ENCODE assay signal across 9 cellular contexts in the genomic region with DNA sequence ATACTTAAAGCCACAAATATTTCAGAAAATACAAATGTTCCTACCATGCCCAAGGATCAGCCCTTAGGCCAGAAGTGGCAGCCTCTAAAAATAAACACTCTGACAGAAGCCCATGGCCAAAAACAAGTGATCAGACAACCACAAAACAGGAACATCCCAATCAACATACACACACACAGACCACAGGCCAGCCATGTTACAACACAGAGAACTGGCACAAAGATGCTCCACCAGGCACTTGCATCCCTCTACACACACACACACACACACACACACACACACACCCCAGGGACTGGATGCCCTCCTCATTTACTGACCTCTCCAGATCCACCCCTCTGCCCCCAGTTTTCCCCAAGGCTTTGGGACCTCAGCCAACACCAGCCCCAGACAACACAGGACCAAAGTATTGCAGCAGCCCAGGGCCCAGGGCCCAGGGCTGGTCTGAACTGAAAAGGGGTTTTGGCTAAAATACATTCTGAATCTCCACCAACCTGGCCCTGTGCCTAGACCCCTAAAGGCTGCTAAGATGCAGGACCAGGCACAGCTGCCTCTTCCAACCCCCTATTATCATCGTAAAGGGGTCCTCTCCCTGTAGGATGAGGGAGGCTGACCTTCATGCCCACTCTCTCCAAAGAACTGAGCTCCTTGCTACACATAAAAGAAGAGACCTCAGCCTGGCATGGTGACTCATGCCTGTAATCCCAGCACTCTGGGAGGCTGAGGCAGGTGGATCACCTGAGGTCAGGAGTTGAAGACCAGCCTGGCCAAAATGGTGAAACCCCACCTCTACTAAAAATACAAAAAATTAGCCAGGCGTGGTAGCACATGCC.
DNase-seq lines count a peak whose midpoint lies in the region; ATAC-seq, FAIRE-seq and TF ChIP-seq lines count a peak whose summit lies in the region.
"Had no signal": no experiment of that assay in that cellular context is flagged by ENCODE, and none has a peak within 500 bp of the region (broad histone marks: within the 10 kb centered on the region; RNA-seq: fewer than 3 reads in every experiment).

No MANE protein-coding gene starts in this region.

- H3K23ac ChIP-seq in IMR-90 (ENCODE audit: low read depth, low read length), result no peak overlapping the region
- H3K23ac ChIP-seq in trophoblast cell (ENCODE audit: low read length), result no peak overlapping the region

- H3K4ac ChIP-seq in IMR-90 (ENCODE audit: low read depth, low read length) (no peak overlapping the region), trophoblast cell (ENCODE audit: low read depth, low read length) (no peak overlapping the region)

- H3K79me1 ChIP-seq in IMR-90 (ENCODE audit: low read depth in 1 of 2, low read length in 2 of 2), result peaks cover 25 to 74% of the 10 kb centered on the region in 2 experiments
- H3K79me1 ChIP-seq in trophoblast cell (ENCODE audit: low read length), result no peaks in the 10 kb centered on the region

- no peak overlapping the region for H4K91ac ChIP-seq in IMR-90 (ENCODE audit: insufficient read depth, low read depth, low read length)
- H4K91ac ChIP-seq in trophoblast cell (ENCODE audit: low read depth, low read length), result no peak overlapping the region

- peak overlapping the region; percentile 14; the same call in 1 of the 2 replicates for H2AK5ac ChIP-seq in IMR-90 (ENCODE audit: low read depth, low read length)
- H2AK5ac ChIP-seq in trophoblast cell (ENCODE audit: low read length), result no peak overlapping the region

- H3K9me3 ChIP-seq in IMR-90 (ENCODE audit: control insufficient read depth, insufficient read depth, low read length), result no peaks in the 10 kb centered on the region; the same call in 1 of the 2 replicates
- H3K9me3 ChIP-seq in keratinocyte (ENCODE audit: control insufficient read depth, low read depth, low read length), result no peaks in the 10 kb centered on the region
- H3K9me3 ChIP-seq in testis, result no peaks in the 10 kb centered on the region
- no peaks in the 10 kb centered on the region for H3K9me3 ChIP-seq in trophoblast cell (ENCODE audit: insufficient read depth, low read depth, low read length)

- H2BK120ac ChIP-seq in IMR-90 (ENCODE audit: low read depth, low read length) (no peak overlapping the region), trophoblast cell (ENCODE audit: insufficient read depth, low read length, poor library complexity) (no peak overlapping the region)

- TF ChIP-seq CTCF in IMR-90 (conservative IDR thresholded peaks at IDR 0.05; ENCODE audit: low read depth, low read length) (no peak), brain (conservative IDR thresholded peaks at IDR 0.05) (no peak), keratinocyte (optimal IDR thresholded peaks at IDR 0.05 in 1 of 3, IDR thresholded peaks at IDR 0.05 in 1 of 3, conservative IDR thresholded peaks at IDR 0.05 in 1 of 3; ENCODE audit: extremely low read depth in 1 of 3, insufficient read depth in 2 of 3, low read length in 3 of 3) (no peak), testis (IDR thresholded peaks at IDR 0.05) (no peak)

- no peak for TF ChIP-seq POLR2A in IMR-90 (IDR thresholded peaks at IDR 0.05; ENCODE audit: low read depth, low read length)
- TF ChIP-seq POLR2A in testis (IDR thresholded peaks at IDR 0.05), result no peak

- no peak for TF ChIP-seq RAD21 in IMR-90 (IDR thresholded peaks at IDR 0.05; ENCODE audit: low read length)

- DNase-seq in IMR-90, result peak; percentile 68
- no peak for DNase-seq in keratinocyte (ENCODE audit: low read depth, low spot score)
- peak; percentile 50 for DNase-seq in testis
- no peak for DNase-seq in activated CD4-positive, alpha-beta T cell treated with anti-CD3 and anti-CD28 coated beads, Interleukin-2, amount 10 ng/mL, durations not matched to agents 24 days and 14 days
- no peak for DNase-seq in activated CD4-positive, alpha-beta T cell treated with anti-CD3 and anti-CD28 coated beads for 4 hours
- DNase-seq in trophoblast cell, result no peak

- H2BK12ac ChIP-seq in trophoblast cell (ENCODE audit: low read length), result no peak overlapping the region

- H3K4me1 ChIP-seq in IMR-90 (ENCODE audit: control insufficient read depth, insufficient read depth, low read length), result peaks cover 32% of the 10 kb centered on the region
- peaks cover 42% of the 10 kb centered on the region for H3K4me1 ChIP-seq in keratinocyte (ENCODE audit: control insufficient read depth, extremely low read depth, insufficient read depth, low read length)
- H3K4me1 ChIP-seq in testis, result peaks cover 38% of the 10 kb centered on the region
- H3K4me1 ChIP-seq in trophoblast cell (ENCODE audit: control insufficient read depth in 1 of 2, insufficient read depth in 2 of 2, low read length in 2 of 2), result peaks cover 5 to 7% of the 10 kb centered on the region in 2 experiments

- ATAC-seq in IMR-90 (ENCODE audit: low read depth), result peak; percentile 49
- no peak for ATAC-seq in HG03521 (IDR thresholded peaks at IDR 0.05; ENCODE audit: unreplicated experiment)

- no peak for FAIRE-seq in keratinocyte (lab: Jason Lieb, UNC)

- BruUV-seq in IMR-90 (replicated peaks; lab: Mats Ljungman, UMichigan), result no TSS peak

- peaks cover 48% of the 10 kb centered on the region for H3K36me3 ChIP-seq in IMR-90 (ENCODE audit: control insufficient read depth, insufficient read depth, low read length)
- H3K36me3 ChIP-seq in keratinocyte (ENCODE audit: control insufficient read depth in 2 of 2, extremely low read depth in 1 of 2, insufficient read depth in 2 of 2, low read length in 2 of 2), result no peaks in the 10 kb centered on the region
- no peaks in the 10 kb centered on the region for H3K36me3 ChIP-seq in testis (ENCODE audit: low read depth, missing control alignments)
- H3K36me3 ChIP-seq in trophoblast cell (ENCODE audit: control insufficient read depth in 1 of 2, insufficient read depth in 2 of 2, low read length in 2 of 2), result no peaks in the 10 kb centered on the region

- no peak overlapping the region for H3K56ac ChIP-seq in IMR-90 (ENCODE audit: extremely low read depth, insufficient read depth, low read length)

- no peaks in the 10 kb centered on the region for H3K27me3 ChIP-seq in IMR-90 (ENCODE audit: control insufficient read depth, insufficient read depth, low read length)
- H3K27me3 ChIP-seq in keratinocyte (ENCODE audit: control insufficient read depth, extremely low read depth, insufficient read depth, low read length), result no peaks in the 10 kb centered on the region
- H3K27me3 ChIP-seq in testis, result no peaks in the 10 kb centered on the region
- H3K27me3 ChIP-seq in trophoblast cell (ENCODE audit: insufficient read depth, low read length), result no peaks in the 10 kb centered on the region

- H4K5ac ChIP-seq in IMR-90 (ENCODE audit: low read depth, low read length), result no peak overlapping the region

- H2BK15ac ChIP-seq in IMR-90 (ENCODE audit: low read depth, low read length), result no peak overlapping the region

- H3K27me3 Mint-ChIP-seq in brain, result peaks cover 7% of the 10 kb centered on the region
- H3K27me3 Mint-ChIP-seq in activated CD4-positive, alpha-beta T cell treated with anti-CD3 and anti-CD28 coated beads, Interleukin-2, amount 10 ng/mL, durations not matched to agents 24 days and 14 days, result peaks cover 2% of the 10 kb centered on the region
- H3K27me3 Mint-ChIP-seq: activated naive CD8-positive, alpha-beta T cell had no signal

- H3K18ac ChIP-seq in IMR-90 (ENCODE audit: low read depth, low read length) (no peak overlapping the region), trophoblast cell (ENCODE audit: low read length) (no peak overlapping the region)

- peaks cover 0 to 2% (median 0%) of the 10 kb centered on the region in 5 experiments for H3K9me3 Mint-ChIP-seq in brain
- no peaks in the 10 kb centered on the region for H3K9me3 Mint-ChIP-seq in activated CD4-positive, alpha-beta T cell treated with anti-CD3 and anti-CD28 coated beads, Interleukin-2, amount 10 ng/mL, durations not matched to agents 24 days and 14 days

- peak overlapping the region in 4 of 5 experiments; percentile 7 to 37 (median 12) for H3K4me3 Mint-ChIP-seq in brain
- H3K4me3 Mint-ChIP-seq in activated CD4-positive, alpha-beta T cell treated with anti-CD3 and anti-CD28 coated beads, Interleukin-2, amount 10 ng/mL, durations not matched to agents 24 days and 14 days, result no peak overlapping the region
- H3K4me3 Mint-ChIP-seq: activated naive CD8-positive, alpha-beta T cell had no signal

- H3K9ac ChIP-seq in IMR-90 (ENCODE audit: low read depth, low read length) (no peak overlapping the region), keratinocyte (ENCODE audit: control insufficient read depth, extremely low read depth, insufficient read depth, low read length) (no peak overlapping the region), trophoblast cell (ENCODE audit: low read length) (no peak overlapping the region)

- H2AFZ ChIP-seq in IMR-90 (replicated peaks; ENCODE audit: low read length, poor library complexity) (peak overlapping the region; percentile 27), keratinocyte (ENCODE audit: control insufficient read depth, low read length) (no peak overlapping the region), trophoblast cell (ENCODE audit: insufficient read depth, low read length, poor library complexity) (no peak overlapping the region)

- no peaks in the 10 kb centered on the region for H3K79me2 ChIP-seq in keratinocyte (ENCODE audit: control insufficient read depth, insufficient read depth, low read length)
- no peaks in the 10 kb centered on the region for H3K79me2 ChIP-seq in trophoblast cell (ENCODE audit: control insufficient read depth, insufficient read depth, low read length, poor library complexity)

- no peak overlapping the region for H3K14ac ChIP-seq in IMR-90 (replicated peaks; ENCODE audit: low read depth, low read length)
- no peak overlapping the region for H3K14ac ChIP-seq in trophoblast cell (ENCODE audit: low read length)

- H3K27ac ChIP-seq in IMR-90 (ENCODE audit: insufficient read depth, low read length) (no peak overlapping the region), keratinocyte (ENCODE audit: control insufficient read depth, insufficient read depth, low read length) (peak overlapping the region; percentile 5), testis (peak overlapping the region in 1 of 2 donors; percentile 50), trophoblast cell (ENCODE audit: low read depth, low read length) (no peak overlapping the region)

- H2BK20ac ChIP-seq in IMR-90 (ENCODE audit: low read depth, low read length), result no peak overlapping the region

- CTCF ChIA-PET in IMR-90 (lab: Yijun Ruan, JAX), result no interaction called here

- peaks cover 90% of the 10 kb centered on the region for H4K20me1 ChIP-seq in IMR-90 (ENCODE audit: insufficient read depth, low read length)
- H4K20me1 ChIP-seq in keratinocyte (ENCODE audit: control insufficient read depth, extremely low read depth, insufficient read depth, low read length), result no peaks in the 10 kb centered on the region

- H3K9me1 ChIP-seq in IMR-90 (ENCODE audit: insufficient read depth, low read length) (peaks cover 22% of the 10 kb centered on the region), keratinocyte (ENCODE audit: control insufficient read depth, extremely low read depth, insufficient read depth, low read length) (no peaks in the 10 kb centered on the region)

- peaks cover 27% of the 10 kb centered on the region for H3K36me3 Mint-ChIP-seq in brain
- no peaks in the 10 kb centered on the region for H3K36me3 Mint-ChIP-seq in activated CD4-positive, alpha-beta T cell treated with anti-CD3 and anti-CD28 coated beads, Interleukin-2, amount 10 ng/mL, durations not matched to agents 24 days and 14 days (ENCODE audit: low read depth)
- H3K36me3 Mint-ChIP-seq: activated naive CD8-positive, alpha-beta T cell had no signal

- intact Hi-C loops in IMR-90 (cut with micrococcal nuclease) (no loop called here), testis (cut with DNase I; ENCODE audit: low total_unique reads) (no loop called here)
- intact Hi-C loops in activated CD4-positive, alpha-beta T cell treated with anti-CD3 and anti-CD28 coated beads, Interleukin-2, amount 10 ng/mL, durations not matched to agents 24 days and 14 days (cut with micrococcal nuclease), result no loop called here

- peak overlapping the region; percentile 69 for H2AK9ac ChIP-seq in IMR-90 (replicated peaks; ENCODE audit: low read depth, low read length, poor library complexity)

- no peak overlapping the region for H4K12ac ChIP-seq in trophoblast cell (ENCODE audit: low read depth, low read length)

- H3K4me3 ChIP-seq in IMR-90 (ENCODE audit: insufficient read depth, low read depth, low read length), result no peak overlapping the region
- H3K4me3 ChIP-seq in keratinocyte (ENCODE audit: control insufficient read depth in 2 of 3, extremely low read depth in 1 of 3, insufficient read depth in 2 of 3, low read depth in 1 of 3, low read length in 3 of 3), result no peak overlapping the region
- H3K4me3 ChIP-seq in testis, result no peak overlapping the region
- no peak overlapping the region for H3K4me3 ChIP-seq in trophoblast cell (ENCODE audit: low read depth, low read length)

- H3K4me1 Mint-ChIP-seq in brain, result peaks cover 64% of the 10 kb centered on the region
- H3K4me1 Mint-ChIP-seq in activated CD4-positive, alpha-beta T cell treated with anti-CD3 and anti-CD28 coated beads, Interleukin-2, amount 10 ng/mL, durations not matched to agents 24 days and 14 days, result no peaks in the 10 kb centered on the region

- peak overlapping the region; percentile 40 to 82 (median 79) for H3K27ac Mint-ChIP-seq in brain
- no peak overlapping the region for H3K27ac Mint-ChIP-seq in activated CD4-positive, alpha-beta T cell treated with anti-CD3 and anti-CD28 coated beads, Interleukin-2, amount 10 ng/mL, durations not matched to agents 24 days and 14 days
- H3K27ac Mint-ChIP-seq: activated naive CD8-positive, alpha-beta T cell had no signal

- H4K8ac ChIP-seq in IMR-90 (ENCODE audit: low read depth in 2 of 2, low read length in 2 of 2) (no peak overlapping the region; a peak in 1 of 4 replicates), trophoblast cell (ENCODE audit: low read depth, low read length) (no peak overlapping the region)

- no CpG with 5 or more reads among the region's 2 CpGs for WGBS in IMR-90 (ENCODE audit: extremely low coverage in 2 of 2, insufficient read length in 1 of 2), 2 experiments
- WGBS in testis, 2 donors, result 65 to 78% methylated on average over 2 of the region's 2 CpGs
- no CpG with 5 or more reads among the region's 2 CpGs for WGBS in trophoblast cell (ENCODE audit: extremely low coverage, insufficient coverage, insufficient read length)

- dilution Hi-C loops in IMR-90 (cut with HindIII; ENCODE audit: low sequenced_read_pairs, unreplicated experiment) (no loop called here), keratinocyte (cut with MboI; ENCODE audit: extremely low pct_ligation_motif_present, low sequenced_read_pairs) (no loop called here)

- H2BK5ac ChIP-seq in IMR-90 (ENCODE audit: low read depth, low read length, poor library complexity, severe bottlenecking) (peak overlapping the region; percentile 27), trophoblast cell (ENCODE audit: low read depth, low read length, poor library complexity) (no peak overlapping the region)

- H3K4me2 ChIP-seq in IMR-90 (ENCODE audit: low read depth, low read length) (no peak overlapping the region; the same call in 1 of the 2 replicates), keratinocyte (ENCODE audit: control insufficient read depth, extremely low read depth, insufficient read depth, low read depth, low read length) (peak overlapping the region; percentile 19), trophoblast cell (ENCODE audit: low read length) (no peak overlapping the region)

- POLR2A ChIA-PET in IMR-90 (lab: Charles Lee; ENCODE audit: unreplicated experiment), result no interaction called here

- in situ Hi-C loops in IMR-90 (cut with MboI; ENCODE audit: low sequenced_read_pairs), result no loop called here

Comparison
In these comparisons a context has a peak if more than half of its experiments do, and no peak if none do; other contexts are left out.
1. DNase-seq: peak in IMR-90 (single experiment) and testis (single experiment); none in keratinocyte (single experiment), activated CD4-positive, alpha-beta T cell treated with anti-CD3 and anti-CD28 coated beads, Interleukin-2, amount 10 ng/mL, durations not matched to agents 24 days and 14 days (single experiment), activated CD4-positive, alpha-beta T cell treated with anti-CD3 and anti-CD28 coated beads for 4 hours (0 of 2) and trophoblast cell (0 of 2).